9 cellular contexts compared by ENCODE assay signal in the genomic region with DNA sequence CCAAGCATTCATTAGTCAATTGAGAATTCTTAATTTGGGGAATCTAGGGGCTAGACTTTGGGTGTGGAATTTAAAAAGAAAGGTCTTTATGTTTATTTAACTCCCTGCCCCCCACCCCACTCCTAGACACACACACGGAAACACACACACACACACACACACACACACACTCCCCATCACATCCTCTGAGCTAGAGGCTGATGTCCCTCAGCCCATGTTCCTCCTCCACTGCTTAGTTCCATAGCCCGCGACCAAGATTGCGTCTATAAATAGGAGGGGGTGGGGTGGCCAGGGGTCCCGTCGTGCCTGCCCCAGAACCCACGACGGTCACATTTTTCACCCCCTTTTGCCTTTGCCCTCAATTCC. TPM values are rescaled to one million over a fixed set of nuclear protein-coding genes. Genes with fewer than 3 reads are reported as not detected.
DNase-seq lines count a peak whose midpoint lies in the region; ATAC-seq, FAIRE-seq and TF ChIP-seq lines count a peak whose summit lies in the region.
"Had no signal": no experiment of that assay in that cellular context is flagged by ENCODE, and none has a peak within 500 bp of the region (broad histone marks: within the 10 kb centered on the region; RNA-seq: fewer than 3 reads in every experiment).

No MANE protein-coding gene starts in this region.

- no peak for TF ChIP-seq POLR2A in endothelial cell of umbilical vein (IDR thresholded peaks at IDR 0.05; ENCODE audit: low read depth, low read length)

- no peaks in the 10 kb centered on the region for H3K9me3 Mint-ChIP-seq in nephron progenitor cell

- CTCF ChIA-PET in endothelial cell of umbilical vein (lab: Charles Lee): interaction anchor here (0.6 to 11.5 kb wide), 40 partner anchors 9 to 125 kb away, joined by 3 to 460 read pairs (median 9); no protein-coding TSS in a partner anchor

- peak overlapping the region; percentile 88 for H3K4me3 Mint-ChIP-seq in nephron progenitor cell

- H3K9me1 ChIP-seq in endothelial cell of umbilical vein (replicated peaks; ENCODE audit: control insufficient read depth, extremely low read depth, insufficient read depth, low read length): no peaks in the 10 kb centered on the region

- H3K4me2 ChIP-seq in endothelial cell of umbilical vein (ENCODE audit: insufficient read depth, low read length): peak overlapping the region; percentile 40

- H3K9me3 ChIP-seq in NT2/D1 (ENCODE audit: insufficient read depth, low read length) (no peaks in the 10 kb centered on the region), endothelial cell of umbilical vein (replicated peaks; ENCODE audit: control insufficient read depth, insufficient read depth, low read length) (no peaks in the 10 kb centered on the region)

- no peaks in the 10 kb centered on the region for H3K36me3 Mint-ChIP-seq in nephron progenitor cell (ENCODE audit: low read depth)

- H3K4me3 ChIP-seq in AG10803 (ENCODE audit: low read length) (peak overlapping the region; percentile 94), NT2/D1 (ENCODE audit: insufficient read length, low read depth) (peak overlapping the region; percentile 90), endothelial cell of umbilical vein (replicated peaks in 1 of 3; ENCODE audit: insufficient read depth in 1 of 3, low read depth in 1 of 3, low read length in 3 of 3) (peak overlapping the region; percentile 61 to 87 (median 64))

- TF ChIP-seq CTCF in AG10803 (conservative IDR thresholded peaks at IDR 0.05; ENCODE audit: low read length) (no peak), endothelial cell of umbilical vein (IDR thresholded peaks at IDR 0.05; ENCODE audit: extremely low read depth in 1 of 2, insufficient read depth in 1 of 2, low read depth in 1 of 2, low read length in 2 of 2) (no peak), nephron progenitor cell (IDR thresholded peaks at IDR 0.05) (no peak)

- ATAC-seq in HG02642 (IDR thresholded peaks at IDR 0.05; ENCODE audit: poor library complexity, unreplicated experiment) (no peak), HG03571 (IDR thresholded peaks at IDR 0.05; ENCODE audit: unreplicated experiment) (no peak)

- POLR2A ChIA-PET in endothelial cell of umbilical vein (lab: Charles Lee): interaction anchor here (0.7 to 1.7 kb wide), 3 partner anchors 23 to 1007 kb away, joined by 3 to 6 read pairs (median 5); no protein-coding TSS in a partner anchor

- peak overlapping the region; percentile 93 for H2AFZ ChIP-seq in endothelial cell of umbilical vein (ENCODE audit: low read depth, low read length)

- peaks cover 3% of the 10 kb centered on the region for H3K27me3 ChIP-seq in NT2/D1 (ENCODE audit: insufficient read depth, insufficient read length)
- peaks cover 13 to 18% of the 10 kb centered on the region in 2 experiments for H3K27me3 ChIP-seq in endothelial cell of umbilical vein (ENCODE audit: control insufficient read depth in 2 of 2, insufficient read depth in 2 of 2, low read length in 2 of 2)

- peaks cover 49% of the 10 kb centered on the region for H3K4me1 Mint-ChIP-seq in nephron progenitor cell

- peaks cover 22% of the 10 kb centered on the region for H3K36me3 ChIP-seq in NT2/D1 (ENCODE audit: insufficient read depth, insufficient read length, low read length)
- H3K36me3 ChIP-seq in endothelial cell of umbilical vein (ENCODE audit: control insufficient read depth in 2 of 2, extremely low read depth in 1 of 2, insufficient read depth in 2 of 2, low read length in 2 of 2): peaks cover 0 to 2% of the 10 kb centered on the region in 2 experiments

- DNase-seq in AG10803 (ENCODE audit: low read depth) (no peak), NT2/D1 (ENCODE audit: low read depth, low spot score) (no peak), endothelial cell of umbilical vein (ENCODE audit: low read depth, low spot score) (no peak), nephron progenitor cell (no peak), ureter (ENCODE audit: low spot score) (no peak), glomerular visceral epithelial cell (ENCODE audit: extremely low spot score) (no peak)
- DNase-seq: activated effector memory CD4-positive, alpha-beta T cell treated with Interleukin-2 at 50 U/mL for 16 hours had no signal

- H3K9ac ChIP-seq in NT2/D1 (ENCODE audit: insufficient read length, low read depth): peak overlapping the region; percentile 71
- peak overlapping the region; percentile 57 for H3K9ac ChIP-seq in endothelial cell of umbilical vein (replicated peaks; ENCODE audit: extremely low read depth, insufficient read depth, low read length)

- BruUV-seq in endothelial cell of umbilical vein (replicated peaks; lab: Mats Ljungman, UMichigan): no TSS peak

- no peak overlapping the region for H3K27ac ChIP-seq in endothelial cell of umbilical vein (ENCODE audit: insufficient read depth, low read depth, low read length)

- dilution Hi-C loops in endothelial cell of umbilical vein (cut with MboI; ENCODE audit: extremely low pct_ligation_motif_present, low sequenced_read_pairs): no loop called here

- no peaks in the 10 kb centered on the region for H4K20me1 ChIP-seq in endothelial cell of umbilical vein (replicated peaks; ENCODE audit: control insufficient read depth, extremely low read depth, insufficient read depth, low read length)

- intact Hi-C loops in endothelial cell of umbilical vein (cut with micrococcal nuclease): loop anchor here (1.0 kb wide), 6 partner anchors 23 to 133 kb away; no protein-coding TSS in a partner anchor

- peaks cover 42% of the 10 kb centered on the region for H3K27me3 Mint-ChIP-seq in nephron progenitor cell (ENCODE audit: low read depth, poor library complexity)

- H3K4me1 ChIP-seq in NT2/D1 (ENCODE audit: insufficient read depth, insufficient read length) (peaks cover 13% of the 10 kb centered on the region), endothelial cell of umbilical vein (ENCODE audit: control insufficient read depth, extremely low read depth, insufficient read depth, low read length) (peaks cover 19% of the 10 kb centered on the region)

- peak overlapping the region; percentile 92 for H3K27ac Mint-ChIP-seq in nephron progenitor cell

- no peak for FAIRE-seq in endothelial cell of umbilical vein (lab: Jason Lieb, UNC)

- H3K79me2 ChIP-seq in endothelial cell of umbilical vein (ENCODE audit: control insufficient read depth, insufficient read depth, low read length): peaks cover 38% of the 10 kb centered on the region

TF ChIP-seq in endothelial cell of umbilical vein, 7 proteins besides CTCF, POLR2A, EP300 and RAD21:
- TF ChIP-seq, protein P1, sequence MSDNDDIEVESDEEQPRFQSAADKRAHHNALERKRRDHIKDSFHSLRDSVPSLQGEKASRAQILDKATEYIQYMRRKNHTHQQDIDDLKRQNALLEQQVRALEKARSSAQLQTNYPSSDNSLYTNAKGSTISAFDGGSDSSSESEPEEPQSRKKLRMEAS (IDR thresholded peaks at IDR 0.05; ENCODE audit: insufficient read depth, insufficient read length): no peak
- TF ChIP-seq FOS (IDR thresholded peaks at IDR 0.05; ENCODE audit: borderline replicate concordance, insufficient read depth, low read length) (no peak), MYC (IDR thresholded peaks at IDR 0.05; ENCODE audit: low read depth, low read length) (no peak), GATA2 (IDR thresholded peaks at IDR 0.05; ENCODE audit: insufficient read depth, insufficient read length, low read depth, low read length) (no peak), JUN (IDR thresholded peaks at IDR 0.05; ENCODE audit: borderline replicate concordance, insufficient read depth, insufficient read length, low read depth) (no peak), POLR2AphosphoS5 (IDR thresholded peaks at IDR 0.05; ENCODE audit: insufficient read depth, low read depth, low read length) (no peak), EZH2 (IDR thresholded peaks at IDR 0.05; ENCODE audit: borderline replicate concordance, low read depth, low read length, severe bottlenecking) (no peak)

RNA-seq across cellular contexts. Expression of a gene that starts 0.6 kb away (rescaled TPM):
- total RNA-seq in endothelial cell of umbilical vein (53.6 and 57.6 TPM in 2 replicates), ureter (19.7 TPM)
- 30.7 and 35.6 TPM in 2 replicates for polyA plus RNA-seq in endothelial cell of umbilical vein
- 25.8 and 25.9 TPM in 2 replicates for polyA plus RNA-seq in endothelial cell of umbilical vein (2011; cell fraction: cytosol; rRNA removed)
- polyA plus RNA-seq in endothelial cell of umbilical vein (2011; cell fraction: nucleus; rRNA removed): 62.9 and 76.2 TPM in 2 replicates
- polyA plus RNA-seq in endothelial cell of umbilical vein (2012): 39.0 and 44.6 TPM in 2 replicates
- 63.2 and 77.1 TPM in 2 replicates for polyA minus RNA-seq in endothelial cell of umbilical vein
- polyA minus RNA-seq in endothelial cell of umbilical vein (2011; cell fraction: cytosol; rRNA and poly(A)+ RNA removed): 21.1 TPM
- 40.4 and 44.9 TPM in 2 replicates for polyA minus RNA-seq in endothelial cell of umbilical vein (2011; cell fraction: nucleus; rRNA and poly(A)+ RNA removed)
